Comparison of ENCODE assay signal across 27 cellular contexts in genomic region chr2:120746179-120746549, GRCh38. TPM values are rescaled to one million over a fixed set of nuclear protein-coding genes. Genes with fewer than 3 reads are reported as not detected.
"Had no signal": no experiment of that assay in that cellular context is flagged by ENCODE, and none has a peak within 500 bp of the region (broad histone marks: within the 10 kb centered on the region; RNA-seq: fewer than 3 reads in every experiment).

No MANE protein-coding gene starts in this region.

- H3K4me1 ChIP-seq: prostate gland had no signal

- H3K4me3 ChIP-seq: left lung, lower lobe of right lung, mucosa of descending colon, pancreas, prostate gland, skin epidermis, stomach, tibial artery, upper lobe of right lung had no signal

- H3K27me3 ChIP-seq: brain microvascular endothelial cell had no signal

- H3K9me3 ChIP-seq: left lung, lower lobe of right lung, mucosa of descending colon, neutrophil, pancreas, prostate gland, stomach, tibial artery, upper lobe of right lung had no signal

- ATAC-seq: activated CD4-positive, CD25-positive, alpha-beta regulatory T cell treated with anti-CD3 and anti-CD28 coated beads, Interleukin-2, amount 50 U/mL, for 24 hours; activated CD8-positive, alpha-beta T cell treated with anti-CD3 and anti-CD28 coated beads for 36 hours; left lung; lower lobe of right lung; mucosa of descending colon; natural killer cell treated with Interleukin-12 subunit alpha and Interleukin-12 subunit beta and Interleukin-15 and Interleukin-18, amount 100 ng/mL, for 72 hours; pancreas; sciatic nerve; stimulated activated effector memory CD8-positive, alpha-beta T cell treated with anti-CD3 and anti-CD28 coated beads, Interleukin-12 subunit alpha, Interleukin-12 subunit beta, amount 100 ng/mL, for 72 hours; upper lobe of right lung had no signal

- DNase-seq: activated CD4-positive, alpha-beta T cell treated with anti-CD3 and anti-CD28 coated beads for 48 hours; activated CD8-positive, alpha-beta T cell treated with anti-CD3 and anti-CD28 coated beads for 36 hours; activated gamma-delta T cell treated with Interleukin-2 at 50 U/mL for 16 hours; activated naive CD4-positive, alpha-beta T cell treated with anti-CD3 and anti-CD28 coated beads, Interleukin-2, amount 50 U/mL, for 16 hours; activated T-cell treated with anti-CD3 and anti-CD28 coated beads, Interleukin-2, amount 50 U/mL, for 1 hour; amniotic stem cell; brain microvascular endothelial cell; dermis blood vessel endothelial cell; effector CD8-positive, alpha-beta T cell; lower lobe of right lung; mucosa of descending colon; pancreas; retina; stimulated activated CD4-positive, alpha-beta T cell treated with anti-CD3 and anti-CD28 coated beads, Interleukin-12 subunit alpha, Interleukin-12 subunit beta, amount 100 ng/mL, for 4 hours; stimulated activated CD4-positive, alpha-beta T cell treated with anti-CD3 and anti-CD28 coated beads, Interleukin-4, amount 100 ng/mL, for 1 hour; stomach; upper lobe of right lung had no signal

- H3K27ac ChIP-seq: brain microvascular endothelial cell, left lung, lower lobe of right lung, neutrophil, pancreas, prostate gland, stomach, tibial artery, upper lobe of right lung, VCaP had no signal

- H3K36me3 ChIP-seq: brain microvascular endothelial cell, left lung, lower lobe of right lung, neutrophil, pancreas, prostate gland, stomach, tibial artery, upper lobe of right lung had no signal

RNA-seq across cellular contexts. Expression of gene GLI2, which starts 10.5 kb away (rescaled TPM):
- total RNA-seq: activated CD8-positive, alpha-beta T cell treated with anti-CD3 and anti-CD28 coated beads for 36 hours had no signal
